15 cellular contexts compared by ENCODE assay signal in genomic region chr10:125163803-125164202, GRCh38. TPM values are rescaled to one million over a fixed set of nuclear protein-coding genes. Genes with fewer than 3 reads are reported as not detected.
DNase-seq lines count a peak whose midpoint lies in the region; ATAC-seq and TF ChIP-seq lines count a peak whose summit lies in the region.
"Had no signal": no experiment of that assay in that cellular context is flagged by ENCODE, and none has a peak within 500 bp of the region (broad histone marks: within the 10 kb centered on the region; RNA-seq: fewer than 3 reads in every experiment).

No MANE protein-coding gene starts in this region.

- TF ChIP-seq CTCF in right atrium auricular region (IDR thresholded peaks at IDR 0.05) = no peak
- no peak for TF ChIP-seq CTCF in colonic mucosa (IDR thresholded peaks at IDR 0.05)
- TF ChIP-seq CTCF in neural progenitor cell (IDR thresholded peaks at IDR 0.05) = no peak
- TF ChIP-seq CTCF in BE2C (IDR thresholded peaks at IDR 0.05; ENCODE audit: low read depth, low read length) = no peak
- TF ChIP-seq CTCF in breast epithelium (IDR thresholded peaks at IDR 0.05) = no peak

- H3K9me3 Mint-ChIP-seq in neural progenitor cell = no peaks in the 10 kb centered on the region
- H3K9me3 Mint-ChIP-seq: CD4-positive, alpha-beta T cell had no signal

- intact Hi-C loops in left cardiac atrium (cut with DNase I) = loop anchor here (10.0 kb wide), 3 partner anchors 161 to 211 kb away; no protein-coding TSS in a partner anchor
- intact Hi-C loops in colonic mucosa (cut with DNase I) = loop anchor here (10.0 kb wide), 1 partner anchor 181 kb away; no protein-coding TSS in a partner anchor
- intact Hi-C loops in breast epithelium (cut with DNase I; ENCODE audit: low total_unique reads) = loop anchor here (5.0 kb wide), 1 partner anchor 93 kb away; no protein-coding TSS in a partner anchor

- H3K4me1 ChIP-seq in right atrium auricular region (peaks cover 0 to 8% of the 10 kb centered on the region in 2 donors), colonic mucosa (no peaks in the 10 kb centered on the region), neural progenitor cell (peaks cover 8% of the 10 kb centered on the region), BE2C (no peaks in the 10 kb centered on the region), breast epithelium (peaks cover 0 to 4% of the 10 kb centered on the region in 2 donors)
- H3K4me1 ChIP-seq: Caco-2 had no signal

- H3K4me3 ChIP-seq in right atrium auricular region = no peak overlapping the region
- H3K4me3 ChIP-seq in colonic mucosa = no peak overlapping the region
- H3K4me3 ChIP-seq in neural progenitor cell = no peak overlapping the region
- H3K4me3 ChIP-seq in BE2C (ENCODE audit: low read depth, low read length) = no peak overlapping the region
- no peak overlapping the region for H3K4me3 ChIP-seq in breast epithelium
- H3K4me3 ChIP-seq: GM23248, HAP-1 had no signal

- no peak overlapping the region for H3K4me2 ChIP-seq in neural progenitor cell

- H3K27ac ChIP-seq in right atrium auricular region = no peak overlapping the region
- H3K27ac ChIP-seq in colonic mucosa = no peak overlapping the region
- H3K27ac ChIP-seq in neural progenitor cell = no peak overlapping the region
- H3K27ac ChIP-seq in breast epithelium = no peak overlapping the region
- H3K27ac ChIP-seq: C4-2B, GM23248, HL-60 had no signal

- H3K9ac ChIP-seq in colonic mucosa (ENCODE audit: low read depth in 2 of 2, low read length in 2 of 2) = no peak overlapping the region
- H3K9ac ChIP-seq in neural progenitor cell = no peak overlapping the region
- H3K9ac ChIP-seq: GM23248 had no signal

- no peak overlapping the region for H2AFZ ChIP-seq in neural progenitor cell (replicated peaks)
- H2AFZ ChIP-seq: GM23248 had no signal

- no peak overlapping the region for H3K27ac Mint-ChIP-seq in neural progenitor cell
- H3K27ac Mint-ChIP-seq: CD4-positive, alpha-beta T cell had no signal

- H3K4me1 Mint-ChIP-seq in neural progenitor cell = peaks cover 7% of the 10 kb centered on the region

- peaks cover 11% of the 10 kb centered on the region for H3K79me2 ChIP-seq in neural progenitor cell (ENCODE audit: low read depth)

- H3K36me3 Mint-ChIP-seq in neural progenitor cell = no peaks in the 10 kb centered on the region

- peaks cover under 1% of the 10 kb centered on the region for H4K20me1 ChIP-seq in neural progenitor cell (ENCODE audit: low read depth)

- peaks cover 2% of the 10 kb centered on the region for H3K27me3 Mint-ChIP-seq in neural progenitor cell (ENCODE audit: insufficient read depth, low read depth)

- peaks cover 30% of the 10 kb centered on the region for H3F3A ChIP-seq in neural progenitor cell (ENCODE audit: low read depth)

- no peaks in the 10 kb centered on the region for H3K36me3 ChIP-seq in right atrium auricular region
- H3K36me3 ChIP-seq in colonic mucosa = no peaks in the 10 kb centered on the region
- H3K36me3 ChIP-seq in neural progenitor cell = no peaks in the 10 kb centered on the region
- H3K36me3 ChIP-seq in BE2C = peaks cover 1% of the 10 kb centered on the region; the same call in 1 of the 2 replicates
- no peaks in the 10 kb centered on the region for H3K36me3 ChIP-seq in breast epithelium
- H3K36me3 ChIP-seq: HAP-1 had no signal

- H3K9me3 ChIP-seq in right atrium auricular region = no peaks in the 10 kb centered on the region
- H3K9me3 ChIP-seq in colonic mucosa = no peaks in the 10 kb centered on the region
- H3K9me3 ChIP-seq in neural progenitor cell (ENCODE audit: low read depth) = no peaks in the 10 kb centered on the region
- H3K9me3 ChIP-seq in BE2C = no peaks in the 10 kb centered on the region
- no peaks in the 10 kb centered on the region for H3K9me3 ChIP-seq in breast epithelium
- H3K9me3 ChIP-seq: Caco-2, HAP-1 had no signal

- ATAC-seq in left cardiac atrium = no peak

- H3K4me3 Mint-ChIP-seq in neural progenitor cell = no peak overlapping the region
- H3K4me3 Mint-ChIP-seq: CD4-positive, alpha-beta T cell had no signal

- TF ChIP-seq POLR2A in breast epithelium (IDR thresholded peaks at IDR 0.05) = no peak

- H3K27me3 ChIP-seq in right atrium auricular region (no peaks in the 10 kb centered on the region), colonic mucosa (no peaks in the 10 kb centered on the region), neural progenitor cell (no peaks in the 10 kb centered on the region), BE2C (no peaks in the 10 kb centered on the region), breast epithelium (no peaks in the 10 kb centered on the region)

- DNase-seq in right atrium auricular region (ENCODE audit: low spot score) (peak; percentile 4), left cardiac atrium (no peak), colonic mucosa (peak; percentile 7), neural progenitor cell (ENCODE audit: low spot score) (peak; percentile 1), BE2C (no peak), breast epithelium (ENCODE audit: low spot score in 2 of 2) (no peak), NCI-H1930 (lab: John Stamatoyannopoulos, UW) (no peak)
- DNase-seq: 8988T, Caco-2, GM23248, IMR-90 had no signal

RNA-seq across cellular contexts. Expression of gene CTBP2, which starts 3.4 kb away (rescaled TPM):
- total RNA-seq in right atrium auricular region (10 to 100 TPM; 26.0 to 36.0 TPM), left cardiac atrium (10 to 100 TPM; 30.8 to 36.8 TPM), colonic mucosa (100 to 1,000 TPM; 106 to 172 TPM), neural progenitor cell (ENCODE audit: low replicate concordance) (55.2 and 97.6 TPM in 2 replicates), breast epithelium (10 to 100 TPM; 53.1 to 91.2 (median 65.9) TPM)
- 99.8 TPM for polyA plus RNA-seq in BE2C (2012; ENCODE audit: insufficient read depth, insufficient read length, low read depth)

Comparison
In these comparisons a context has a peak if more than half of its experiments do, and no peak if none do; other contexts are left out.
1. DNase-seq: peak in right atrium auricular region (single experiment), colonic mucosa (single experiment) and neural progenitor cell (single experiment); none in left cardiac atrium (single experiment), BE2C (single experiment), breast epithelium (0 of 2) and NCI-H1930 (0 of 2).